13 cellular contexts compared by ENCODE assay signal in the genomic region with DNA sequence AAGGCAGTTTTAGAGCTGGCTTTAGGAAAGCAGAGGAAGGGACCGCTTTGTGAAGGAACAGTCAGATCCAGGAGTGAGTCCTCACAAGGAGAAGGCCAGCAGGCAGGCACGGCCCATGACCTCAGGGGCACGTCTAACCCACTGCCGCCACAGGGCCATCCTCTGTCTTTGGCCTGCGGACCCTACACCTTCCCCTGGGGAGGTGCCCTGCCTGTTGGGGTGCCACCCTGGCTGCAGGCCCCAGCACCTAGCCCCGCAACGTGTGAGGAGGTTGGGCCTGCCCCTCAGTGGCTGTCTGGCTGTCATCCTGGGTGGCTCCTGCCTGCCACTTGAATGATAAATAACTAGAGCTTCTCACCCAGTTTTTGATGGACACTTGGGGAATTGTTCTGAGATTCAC. TPM values are rescaled to one million over a fixed set of nuclear protein-coding genes. Genes with fewer than 3 reads are reported as not detected.
DNase-seq lines count a peak whose midpoint lies in the region; TF ChIP-seq lines count a peak whose summit lies in the region.
"Had no signal": no experiment of that assay in that cellular context is flagged by ENCODE, and none has a peak within 500 bp of the region (broad histone marks: within the 10 kb centered on the region; RNA-seq: fewer than 3 reads in every experiment).

No MANE protein-coding gene starts in this region.

- H2BK120ac ChIP-seq in trophoblast cell (ENCODE audit: insufficient read depth, low read length, poor library complexity): peak overlapping the region; percentile 27

- no peak for DNase-seq in left ventricle myocardium inferior
- no peak for DNase-seq in cardiac septum (ENCODE audit: low spot score)
- DNase-seq in trophoblast cell: no peak
- no peak for DNase-seq in NCI-H128 (lab: John Stamatoyannopoulos, UW; ENCODE audit: unreplicated experiment)
- DNase-seq in NCI-H1105 treated with DMSO at 0.1 percent for 48 hours (lab: John Stamatoyannopoulos, UW): no peak
- no peak for DNase-seq in dermis blood vessel endothelial cell
- DNase-seq in effector CD8-positive, alpha-beta T cell (lab: John Stamatoyannopoulos, UW): no peak
- DNase-seq: activated CD4-positive, CD25-positive, alpha-beta regulatory T cell treated with anti-CD3 and anti-CD28 coated beads, Interleukin-2, amount 50 U/mL, for 72 hours; brain microvascular endothelial cell; MV-4-11; NCI-H526; occipital lobe had no signal

- no peaks in the 10 kb centered on the region for H3K27me3 ChIP-seq in left ventricle myocardium inferior (ENCODE audit: low read depth)
- H3K27me3 ChIP-seq in duodenal mucosa (ENCODE audit: control insufficient read depth in 1 of 2, insufficient read depth in 2 of 2, low read length in 2 of 2): no peaks in the 10 kb centered on the region
- no peaks in the 10 kb centered on the region for H3K27me3 ChIP-seq in trophoblast cell (ENCODE audit: insufficient read depth, low read length)
- H3K27me3 ChIP-seq: brain microvascular endothelial cell had no signal

- no peak overlapping the region for H3K23ac ChIP-seq in trophoblast cell (ENCODE audit: low read length)

- peak overlapping the region; percentile 41 for H2BK12ac ChIP-seq in trophoblast cell (ENCODE audit: low read length)

- peak overlapping the region; percentile 23 for H4K8ac ChIP-seq in trophoblast cell (ENCODE audit: low read depth, low read length)

- H4K91ac ChIP-seq in trophoblast cell (ENCODE audit: low read depth, low read length): no peak overlapping the region

- WGBS in trophoblast cell (ENCODE audit: extremely low coverage, insufficient coverage, insufficient read length): no CpG with 5 or more reads among the region's 7 CpGs

- H3K9me3 ChIP-seq in left ventricle myocardium inferior (replicated peaks) (no peaks in the 10 kb centered on the region), duodenal mucosa (ENCODE audit: control insufficient read depth in 1 of 2, low read length in 2 of 2) (no peaks in the 10 kb centered on the region), trophoblast cell (ENCODE audit: insufficient read depth, low read depth, low read length) (no peaks in the 10 kb centered on the region)

- peaks cover 10% of the 10 kb centered on the region for H3K79me1 ChIP-seq in trophoblast cell (ENCODE audit: low read length)

- H3K4ac ChIP-seq in trophoblast cell (ENCODE audit: low read depth, low read length): no peak overlapping the region

- H3K4me1 ChIP-seq in left ventricle myocardium inferior (peaks cover 83% of the 10 kb centered on the region), duodenal mucosa (ENCODE audit: control insufficient read depth in 1 of 2, insufficient read depth in 2 of 2, low read length in 2 of 2) (peaks cover 29 to 31% of the 10 kb centered on the region in 2 donors), trophoblast cell (ENCODE audit: control insufficient read depth in 1 of 2, insufficient read depth in 2 of 2, low read length in 2 of 2) (peaks cover 20 to 30% of the 10 kb centered on the region in 2 experiments)

- TF ChIP-seq CTCF in left ventricle myocardium inferior (IDR thresholded peaks at IDR 0.05; ENCODE audit: borderline replicate concordance): no peak

- H3K18ac ChIP-seq in trophoblast cell (ENCODE audit: low read length): peak overlapping the region; percentile 47

- H3K36me3 ChIP-seq in left ventricle myocardium inferior (peaks cover 26% of the 10 kb centered on the region), duodenal mucosa (ENCODE audit: control insufficient read depth in 1 of 2, insufficient read depth in 2 of 2, low read length in 2 of 2) (peaks cover 0 to 32% of the 10 kb centered on the region in 2 donors), trophoblast cell (ENCODE audit: control insufficient read depth in 1 of 2, insufficient read depth in 2 of 2, low read length in 2 of 2) (peaks cover 32 to 39% of the 10 kb centered on the region in 2 experiments)

- no peak overlapping the region for H3K4me3 ChIP-seq in left ventricle myocardium inferior
- H3K4me3 ChIP-seq in duodenal mucosa (ENCODE audit: low read depth in 1 of 2, low read length in 2 of 2): no peak overlapping the region
- no peak overlapping the region for H3K4me3 ChIP-seq in trophoblast cell (ENCODE audit: low read depth, low read length)

- H2BK5ac ChIP-seq in trophoblast cell (ENCODE audit: low read depth, low read length, poor library complexity): peak overlapping the region; percentile 12

- intact Hi-C loops in left ventricle myocardium inferior (cut with micrococcal nuclease) (no loop called here), cardiac septum (cut with DNase I) (no loop called here)

- peak overlapping the region; percentile 35 for H3K14ac ChIP-seq in trophoblast cell (ENCODE audit: low read length)

- peak overlapping the region; percentile 39 for H2AFZ ChIP-seq in trophoblast cell (ENCODE audit: insufficient read depth, low read length, poor library complexity)

- peak overlapping the region; percentile 76 for H2AK5ac ChIP-seq in trophoblast cell (ENCODE audit: low read length)

- H3K9ac ChIP-seq in duodenal mucosa (ENCODE audit: low read depth in 1 of 2, low read length in 2 of 2) (no peak overlapping the region), trophoblast cell (ENCODE audit: low read length) (no peak overlapping the region)

- peak overlapping the region; percentile 65 for H3K27ac ChIP-seq in left ventricle myocardium inferior (replicated peaks)
- peak overlapping the region; percentile 46 for H3K27ac ChIP-seq in duodenal mucosa (ENCODE audit: low read depth, low read length)
- H3K27ac ChIP-seq in trophoblast cell (ENCODE audit: low read depth, low read length): no peak overlapping the region
- H3K27ac ChIP-seq: brain microvascular endothelial cell had no signal

- H3K79me2 ChIP-seq in trophoblast cell (ENCODE audit: control insufficient read depth, insufficient read depth, low read length, poor library complexity): peaks cover 3% of the 10 kb centered on the region

- H4K12ac ChIP-seq in trophoblast cell (ENCODE audit: low read depth, low read length): no peak overlapping the region

- H3K4me2 ChIP-seq in trophoblast cell (ENCODE audit: low read length): no peak overlapping the region

RNA-seq across cellular contexts. Expression of gene TRIM8, which starts 31.0 kb away (rescaled TPM):
- total RNA-seq in left ventricle myocardium inferior (95.1 TPM), cardiac septum (99.6 TPM), dermis blood vessel endothelial cell (65.7 and 124 TPM in 2 replicates)
- polyA plus RNA-seq in trophoblast cell (2013): 36.7 and 37.2 TPM in 2 replicates
